In the genomic region with DNA sequence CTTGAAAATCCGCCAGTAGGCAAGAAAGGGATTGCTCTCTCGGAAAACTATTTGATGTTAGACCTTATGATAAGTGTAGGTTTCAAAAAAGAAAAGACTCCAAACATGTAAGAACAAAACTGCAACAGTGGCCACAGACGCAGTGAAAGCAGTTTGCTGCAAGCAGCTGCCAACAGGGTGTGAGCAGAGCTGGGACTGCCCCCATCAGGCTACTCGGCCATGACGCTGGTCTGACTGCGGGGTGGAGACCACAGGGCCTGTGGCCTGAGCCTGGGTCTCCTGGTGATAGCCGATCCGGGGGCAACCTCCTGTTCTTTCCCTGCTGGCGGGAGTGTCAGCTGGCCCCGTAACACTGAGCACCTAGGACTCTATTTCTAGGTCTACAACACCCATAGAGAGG, we compare ENCODE assay signal across 14 cellular contexts.
A peak's percentile ranks its signal among the peaks of the same experiment; 100 is the strongest.
DNase-seq lines count a peak whose midpoint lies in the region; ATAC-seq and TF ChIP-seq lines count a peak whose summit lies in the region.
"Had no signal": no experiment of that assay in that cellular context is flagged by ENCODE, and none has a peak within 500 bp of the region (broad histone marks: within the 10 kb centered on the region; RNA-seq: fewer than 3 reads in every experiment).

No MANE protein-coding gene starts in this region.

- peak overlapping the region; percentile 56 for H3K27ac Mint-ChIP-seq in glutamatergic neuron (ENCODE audit: unreplicated experiment)
- H3K27ac Mint-ChIP-seq: T-helper 1 cell treated with Interleukin-12 subunit alpha and Interleukin-12 subunit beta and Interleukin-4 antibody, amounts not matched to agents 30 μg/mL and 1 μg/mL, for 36 hours had no signal

- H3K27me3 Mint-ChIP-seq in glutamatergic neuron (ENCODE audit: unreplicated experiment): peaks cover 10% of the 10 kb centered on the region

- TF ChIP-seq CTCF in glutamatergic neuron (IDR thresholded peaks at IDR 0.05; ENCODE audit: partially characterized antibody, unreplicated experiment): no peak
- no peak for TF ChIP-seq CTCF in coronary artery (IDR thresholded peaks at IDR 0.05)

- H3K36me3 Mint-ChIP-seq in glutamatergic neuron (ENCODE audit: unreplicated experiment): peaks cover 45% of the 10 kb centered on the region

- no peak overlapping the region for H3K27ac ChIP-seq in coronary artery

- peaks cover 15% of the 10 kb centered on the region for H3K9me3 Mint-ChIP-seq in glutamatergic neuron (ENCODE audit: unreplicated experiment)

- no peak overlapping the region for H3K4me3 Mint-ChIP-seq in glutamatergic neuron (ENCODE audit: unreplicated experiment)
- H3K4me3 Mint-ChIP-seq: T-helper 1 cell treated with Interleukin-12 subunit alpha and Interleukin-12 subunit beta and Interleukin-4 antibody, amounts not matched to agents 30 μg/mL and 1 μg/mL, for 36 hours had no signal

- H3K4me3 ChIP-seq in coronary artery: no peak overlapping the region

- ATAC-seq in left ventricle myocardium superior (peak; percentile 22), Right ventricle myocardium superior (ENCODE audit: poor library complexity) (no peak), HG03064 (IDR thresholded peaks at IDR 0.05; ENCODE audit: low read depth, unreplicated experiment) (peak; percentile 75), HG03039 (IDR thresholded peaks at IDR 0.05; ENCODE audit: unreplicated experiment) (no peak), HG03025 (IDR thresholded peaks at IDR 0.05; ENCODE audit: low FRiP score, unreplicated experiment) (no peak)
- ATAC-seq: HCT116, PC-3 had no signal

- peaks cover 12% of the 10 kb centered on the region for H3K4me1 Mint-ChIP-seq in glutamatergic neuron (ENCODE audit: low read depth, unreplicated experiment)

- DNase-seq in left ventricle myocardium superior: no peak
- DNase-seq in Right ventricle myocardium superior: no peak
- DNase-seq in glutamatergic neuron: peak; percentile 39
- no peak for DNase-seq in islet precursor cell
- DNase-seq in coronary artery (ENCODE audit: low spot score): no peak
- DNase-seq: 8988T; activated CD4-positive, alpha-beta T cell treated with anti-CD3 and anti-CD28 coated beads, Interleukin-2, amount 50 U/mL, for 1 hour; NCI-H2171; PC-3 had no signal

- intact Hi-C loops in left ventricle myocardium superior (cut with micrococcal nuclease) (no loop called here), Right ventricle myocardium superior (cut with DNase I) (no loop called here)

Comparison
In these comparisons a context has a peak if more than half of its experiments do, and no peak if none do; other contexts are left out.
1. ATAC-seq: peak in left ventricle myocardium superior (single experiment) and HG03064 (single experiment); none in Right ventricle myocardium superior (single experiment), HG03039 (single experiment) and HG03025 (single experiment).